ENCODE assay signal across 16 cellular contexts in genomic region chr2:104845552-104845931, GRCh38. TPM values are rescaled to one million over a fixed set of nuclear protein-coding genes. Genes with fewer than 3 reads are reported as not detected.
DNase-seq lines count a peak whose midpoint lies in the region; ATAC-seq and TF ChIP-seq lines count a peak whose summit lies in the region.
"Had no signal": no experiment of that assay in that cellular context is flagged by ENCODE, and none has a peak within 500 bp of the region (broad histone marks: within the 10 kb centered on the region; RNA-seq: fewer than 3 reads in every experiment).

No MANE protein-coding gene starts in this region.

- CTCF ChIA-PET in activated CD4-positive, alpha-beta T cell treated with anti-CD3 and anti-CD28 coated beads, Interleukin-2, amount 10 ng/mL, durations not matched to agents 7 days and 5 days (lab: Charles Lee) = interaction anchor here (1.1 kb wide), 1 partner anchor 15 kb away, joined by 3 read pairs; no protein-coding TSS in a partner anchor

- peak overlapping the region; percentile 2 for H3K4me3 Mint-ChIP-seq in activated CD4-positive, alpha-beta T cell treated with anti-CD3 and anti-CD28 coated beads, Interleukin-2, amount 10 ng/mL, durations not matched to agents 7 days and 5 days
- peak overlapping the region; percentile 12 for H3K4me3 Mint-ChIP-seq in activated naive CD8-positive, alpha-beta T cell treated with anti-CD3 and anti-CD28 coated beads, Interleukin-2, amount 50 U/mL, for 24 hours
- H3K4me3 Mint-ChIP-seq in immature natural killer cell (peak overlapping the region in 3 of 5 donors; percentile 7 to 59 (median 18)), progenitor cell of endocrine pancreas (ENCODE audit: low read depth) (peak overlapping the region; percentile 1)

- DNase-seq in activated CD4-positive, alpha-beta T cell treated with anti-CD3 and anti-CD28 coated beads, Interleukin-2, amount 10 ng/mL, durations not matched to agents 7 days and 5 days = no peak
- no peak for DNase-seq in activated CD4-positive, alpha-beta T cell treated with anti-CD3 and anti-CD28 coated beads, Interleukin-2, amount 50 U/mL, for 48 hours
- DNase-seq in activated naive CD8-positive, alpha-beta T cell treated with anti-CD3 and anti-CD28 coated beads, Interleukin-2, amount 50 U/mL, for 24 hours = no peak
- DNase-seq in immature natural killer cell = no peak
- DNase-seq in progenitor cell of endocrine pancreas (ENCODE audit: low spot score, unreplicated experiment) = no peak
- DNase-seq in GM20000 (ENCODE audit: low spot score) = no peak
- no peak for DNase-seq in iPS-NIHi7 (ENCODE audit: extremely low spot score)
- no peak for DNase-seq in cerebellar cortex (ENCODE audit: low spot score)
- DNase-seq: DMS53, NCI-H510A treated with DMSO at 0.1 percent for 48 hours had no signal

- H3K36me3 Mint-ChIP-seq in activated CD4-positive, alpha-beta T cell treated with anti-CD3 and anti-CD28 coated beads, Interleukin-2, amount 10 ng/mL, durations not matched to agents 7 days and 5 days (ENCODE audit: low read depth) = peaks cover 3% of the 10 kb centered on the region
- no peaks in the 10 kb centered on the region for H3K36me3 Mint-ChIP-seq in activated naive CD8-positive, alpha-beta T cell treated with anti-CD3 and anti-CD28 coated beads, Interleukin-2, amount 50 U/mL, for 24 hours (ENCODE audit: low read depth)
- peaks cover 0 to 4% (median 3%) of the 10 kb centered on the region in 3 donors for H3K36me3 Mint-ChIP-seq in immature natural killer cell
- no peaks in the 10 kb centered on the region for H3K36me3 Mint-ChIP-seq in progenitor cell of endocrine pancreas (ENCODE audit: insufficient read depth)

- peaks cover 81% of the 10 kb centered on the region for H3K27me3 Mint-ChIP-seq in activated CD4-positive, alpha-beta T cell treated with anti-CD3 and anti-CD28 coated beads, Interleukin-2, amount 10 ng/mL, durations not matched to agents 7 days and 5 days
- peaks cover 81% of the 10 kb centered on the region for H3K27me3 Mint-ChIP-seq in activated naive CD8-positive, alpha-beta T cell treated with anti-CD3 and anti-CD28 coated beads, Interleukin-2, amount 50 U/mL, for 24 hours
- H3K27me3 Mint-ChIP-seq in immature natural killer cell (ENCODE audit: low read depth in 3 of 3) (peaks cover 38 to 61% (median 61%) of the 10 kb centered on the region in 3 donors), progenitor cell of endocrine pancreas (peaks cover 88% of the 10 kb centered on the region)

- TF ChIP-seq CTCF in progenitor cell of endocrine pancreas (IDR thresholded peaks at IDR 0.05; ENCODE audit: unreplicated experiment) (no peak), GM20000 (IDR thresholded peaks at IDR 0.05; ENCODE audit: extremely low read depth, missing control alignments) (no peak)

- no peak for ATAC-seq in activated naive CD8-positive, alpha-beta T cell treated with anti-CD3 and anti-CD28 coated beads, Interleukin-2, amount 50 U/mL, for 24 hours
- ATAC-seq: GM12878 had no signal

- H3K27ac Mint-ChIP-seq in activated CD4-positive, alpha-beta T cell treated with anti-CD3 and anti-CD28 coated beads, Interleukin-2, amount 10 ng/mL, durations not matched to agents 7 days and 5 days = no peak overlapping the region
- peak overlapping the region; percentile 59 for H3K27ac Mint-ChIP-seq in activated naive CD8-positive, alpha-beta T cell treated with anti-CD3 and anti-CD28 coated beads, Interleukin-2, amount 50 U/mL, for 24 hours
- H3K27ac Mint-ChIP-seq in immature natural killer cell = no peak overlapping the region
- H3K27ac Mint-ChIP-seq in progenitor cell of endocrine pancreas = no peak overlapping the region

- no peaks in the 10 kb centered on the region for H3K9me3 Mint-ChIP-seq in activated CD4-positive, alpha-beta T cell treated with anti-CD3 and anti-CD28 coated beads, Interleukin-2, amount 10 ng/mL, durations not matched to agents 7 days and 5 days
- no peaks in the 10 kb centered on the region for H3K9me3 Mint-ChIP-seq in activated naive CD8-positive, alpha-beta T cell treated with anti-CD3 and anti-CD28 coated beads, Interleukin-2, amount 50 U/mL, for 24 hours
- H3K9me3 Mint-ChIP-seq in immature natural killer cell (peaks cover 0 to 2% (median 0%) of the 10 kb centered on the region in 6 donors), progenitor cell of endocrine pancreas (ENCODE audit: low read depth) (no peaks in the 10 kb centered on the region)

- peaks cover 8% of the 10 kb centered on the region for H3K4me1 Mint-ChIP-seq in activated CD4-positive, alpha-beta T cell treated with anti-CD3 and anti-CD28 coated beads, Interleukin-2, amount 10 ng/mL, durations not matched to agents 7 days and 5 days
- peaks cover 10% of the 10 kb centered on the region for H3K4me1 Mint-ChIP-seq in activated naive CD8-positive, alpha-beta T cell treated with anti-CD3 and anti-CD28 coated beads, Interleukin-2, amount 50 U/mL, for 24 hours
- peaks cover 11 to 14% of the 10 kb centered on the region in 2 donors for H3K4me1 Mint-ChIP-seq in immature natural killer cell
- H3K4me1 Mint-ChIP-seq in progenitor cell of endocrine pancreas (ENCODE audit: low read depth) = peaks cover 9% of the 10 kb centered on the region

- POLR2A ChIA-PET in activated CD4-positive, alpha-beta T cell treated with anti-CD3 and anti-CD28 coated beads, Interleukin-2, amount 10 ng/mL, durations not matched to agents 7 days and 5 days (lab: Charles Lee) = no interaction called here

RNA-seq across cellular contexts. Expression of gene POU3F3, which starts 8.4 kb away (rescaled TPM):
- total RNA-seq in activated CD4-positive, alpha-beta T cell treated with anti-CD3 and anti-CD28 coated beads, Interleukin-2, amount 10 ng/mL, durations not matched to agents 7 days and 5 days = not detected
- not detected for polyA plus RNA-seq in immature natural killer cell
- total RNA-seq in progenitor cell of endocrine pancreas = not detected in 2 replicates
- total RNA-seq: A673, bronchial epithelial cell, GM12878, HT-29, myocyte, vagina had no signal
- polyA plus RNA-seq: GM12878 had no signal
